1 cellular context compared by ENCODE assay signal in the genomic region with DNA sequence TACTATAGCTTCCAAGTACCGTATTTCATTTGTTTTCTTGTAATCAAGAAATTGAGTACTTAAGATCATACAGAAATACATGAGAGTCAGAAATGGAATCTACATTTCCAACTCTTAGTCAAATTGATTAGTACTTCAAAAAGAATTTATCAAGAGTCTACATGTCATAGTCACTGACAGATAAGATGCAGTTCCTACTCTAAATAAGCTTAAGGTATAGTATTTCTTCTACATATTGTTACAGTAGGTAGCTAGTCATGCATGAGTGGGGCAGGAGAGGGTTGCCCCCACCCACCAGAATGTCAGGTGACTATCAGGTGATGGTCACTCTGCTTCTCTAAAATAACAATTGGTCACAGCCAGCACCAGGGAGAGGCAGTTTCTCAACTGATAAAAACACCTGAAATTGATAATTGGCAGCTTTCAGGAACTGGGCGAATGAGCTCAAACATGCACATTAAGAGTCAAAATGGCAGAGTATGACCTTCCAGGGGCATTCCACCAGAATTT.
TF ChIP-seq lines count a peak whose summit lies in the region.

No MANE protein-coding gene starts in this region.

TF ChIP-seq in HepG2, 621 proteins besides CTCF, POLR2A, EP300 and RAD21:
- TF ChIP-seq SALL1 (CRISPR knock-in tag; IDR thresholded peaks at IDR 0.05) (0 out of 2 replicates have a peak, but pooled peaks have one; percentile 17), ZFYVE20 (CRISPR knock-in tag; IDR thresholded peaks at IDR 0.05; ENCODE audit: borderline replicate concordance, low read depth) (no peak)
- TF ChIP-seq, protein P1, sequence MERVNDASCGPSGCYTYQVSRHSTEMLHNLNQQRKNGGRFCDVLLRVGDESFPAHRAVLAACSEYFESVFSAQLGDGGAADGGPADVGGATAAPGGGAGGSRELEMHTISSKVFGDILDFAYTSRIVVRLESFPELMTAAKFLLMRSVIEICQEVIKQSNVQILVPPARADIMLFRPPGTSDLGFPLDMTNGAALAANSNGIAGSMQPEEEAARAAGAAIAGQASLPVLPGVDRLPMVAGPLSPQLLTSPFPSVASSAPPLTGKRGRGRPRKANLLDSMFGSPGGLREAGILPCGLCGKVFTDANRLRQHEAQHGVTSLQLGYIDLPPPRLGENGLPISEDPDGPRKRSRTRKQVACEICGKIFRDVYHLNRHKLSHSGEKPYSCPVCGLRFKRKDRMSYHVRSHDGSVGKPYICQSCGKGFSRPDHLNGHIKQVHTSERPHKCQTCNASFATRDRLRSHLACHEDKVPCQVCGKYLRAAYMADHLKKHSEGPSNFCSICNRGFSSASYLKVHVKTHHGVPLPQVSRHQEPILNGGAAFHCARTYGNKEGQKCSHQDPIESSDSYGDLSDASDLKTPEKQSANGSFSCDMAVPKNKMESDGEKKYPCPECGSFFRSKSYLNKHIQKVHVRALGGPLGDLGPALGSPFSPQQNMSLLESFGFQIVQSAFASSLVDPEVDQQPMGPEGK (CRISPR knock-in tag; IDR thresholded peaks at IDR 0.05): peak; percentile 52; the same call in 1 of the 2 replicates
TF ChIP-seq in HepG2: peak in this region for 2.
